In genomic region chr5:142978252-142978651, GRCh38 we compare ENCODE assay signal across 14 cellular contexts.
DNase-seq lines count a peak whose midpoint lies in the region; ATAC-seq, FAIRE-seq and TF ChIP-seq lines count a peak whose summit lies in the region.
"Had no signal": no experiment of that assay in that cellular context is flagged by ENCODE, and none has a peak within 500 bp of the region (broad histone marks: within the 10 kb centered on the region; RNA-seq: fewer than 3 reads in every experiment).

No MANE protein-coding gene starts in this region.

- H3K79me2 ChIP-seq in keratinocyte (ENCODE audit: control insufficient read depth, insufficient read depth, low read length) = no peaks in the 10 kb centered on the region

- no peaks in the 10 kb centered on the region for H3K27me3 Mint-ChIP-seq in activated T-helper 17 cell treated with anti-CD3 and anti-CD28 coated beads, Interleukin-2, amount 50 U/mL, for 72 hours
- H3K27me3 Mint-ChIP-seq: CD4-positive, CD25-positive, alpha-beta regulatory T cell had no signal

- H3K4me2 ChIP-seq in BLaER1 treated with 17β-estradiol and CSF1 and Interleukin-3, amounts not matched to agents 10 nM and 100 nM = peak overlapping the region; percentile 69 to 91 (median 83)
- no peak overlapping the region for H3K4me2 ChIP-seq in keratinocyte (ENCODE audit: control insufficient read depth, extremely low read depth, insufficient read depth, low read depth, low read length)

- peak overlapping the region in 3 of 10 experiments; percentile 2 to 30 (median 2); a peak in 3 of 20 replicates for H3K4me3 ChIP-seq in BLaER1 treated with 17β-estradiol and CSF1 and Interleukin-3, amounts not matched to agents 10 nM and 100 nM
- H3K4me3 ChIP-seq in keratinocyte (ENCODE audit: control insufficient read depth in 2 of 3, extremely low read depth in 1 of 3, insufficient read depth in 2 of 3, low read depth in 1 of 3, low read length in 3 of 3) = no peak overlapping the region
- H3K4me3 ChIP-seq: heart right ventricle, prostate gland, tibial artery had no signal

- H3K27ac Mint-ChIP-seq in activated T-helper 17 cell treated with anti-CD3 and anti-CD28 coated beads, Interleukin-2, amount 50 U/mL, for 72 hours = peak overlapping the region; percentile 58

- H3K9me1 ChIP-seq in keratinocyte (ENCODE audit: control insufficient read depth, extremely low read depth, insufficient read depth, low read length) = no peaks in the 10 kb centered on the region

- dilution Hi-C loops in keratinocyte (cut with MboI; ENCODE audit: extremely low pct_ligation_motif_present, low sequenced_read_pairs) = no loop called here

- peak overlapping the region; percentile 61 for H3K4me3 Mint-ChIP-seq in activated T-helper 17 cell treated with anti-CD3 and anti-CD28 coated beads, Interleukin-2, amount 50 U/mL, for 72 hours
- H3K4me3 Mint-ChIP-seq: CD4-positive, CD25-positive, alpha-beta regulatory T cell had no signal

- peaks cover 23% of the 10 kb centered on the region for H3K4me1 Mint-ChIP-seq in activated T-helper 17 cell treated with anti-CD3 and anti-CD28 coated beads, Interleukin-2, amount 50 U/mL, for 72 hours

- peak overlapping the region; percentile 92 to 99 (median 95) for H3K27ac ChIP-seq in BLaER1 treated with 17β-estradiol and CSF1 and Interleukin-3, amounts not matched to agents 10 nM and 100 nM
- peak overlapping the region; percentile 16 for H3K27ac ChIP-seq in keratinocyte (ENCODE audit: control insufficient read depth, insufficient read depth, low read length)
- H3K27ac ChIP-seq: prostate gland, tibial artery had no signal

- peak overlapping the region; percentile 68 to 85 (median 79); a peak in 21 of 22 replicates for H3K9ac ChIP-seq in BLaER1 treated with 17β-estradiol and CSF1 and Interleukin-3, amounts not matched to agents 10 nM and 100 nM
- H3K9ac ChIP-seq in keratinocyte (ENCODE audit: control insufficient read depth, extremely low read depth, insufficient read depth, low read length) = no peak overlapping the region

- no peaks in the 10 kb centered on the region for H3K36me3 Mint-ChIP-seq in activated T-helper 17 cell treated with anti-CD3 and anti-CD28 coated beads, Interleukin-2, amount 50 U/mL, for 72 hours (ENCODE audit: low read depth)
- H3K36me3 Mint-ChIP-seq: CD4-positive, CD25-positive, alpha-beta regulatory T cell had no signal

- no peaks in the 10 kb centered on the region for H4K20me1 ChIP-seq in BLaER1 treated with 17β-estradiol and CSF1 and Interleukin-3, amounts not matched to agents 10 nM and 100 nM
- H4K20me1 ChIP-seq in keratinocyte (ENCODE audit: control insufficient read depth, extremely low read depth, insufficient read depth, low read length) = no peaks in the 10 kb centered on the region

- peaks cover 0 to 35% (median 22%) of the 10 kb centered on the region in 11 experiments; a peak in 18 of 22 replicates for H3K9me3 ChIP-seq in BLaER1 treated with 17β-estradiol and CSF1 and Interleukin-3, amounts not matched to agents 10 nM and 100 nM (replicated peaks in 1 of 11)
- no peaks in the 10 kb centered on the region for H3K9me3 ChIP-seq in keratinocyte (ENCODE audit: control insufficient read depth, low read depth, low read length)
- H3K9me3 ChIP-seq: heart right ventricle, prostate gland, tibial artery had no signal

- H3K9me3 Mint-ChIP-seq in activated T-helper 17 cell treated with anti-CD3 and anti-CD28 coated beads, Interleukin-2, amount 50 U/mL, for 72 hours = no peaks in the 10 kb centered on the region

- ATAC-seq in GM21381 (IDR thresholded peaks at IDR 0.05; ENCODE audit: unreplicated experiment) = peak; percentile 8
- no peak for ATAC-seq in activated T-helper 17 cell treated with anti-CD3 and anti-CD28 coated beads, Interleukin-2, amount 50 U/mL, for 72 hours (replicated peaks)
- ATAC-seq in GM19324 (IDR thresholded peaks at IDR 0.05; ENCODE audit: low FRiP score, unreplicated experiment) = no peak
- no peak for ATAC-seq in GM18858 (IDR thresholded peaks at IDR 0.05; ENCODE audit: unreplicated experiment)
- ATAC-seq: esophagus mucosa had no signal

- H3K4me1 ChIP-seq in BLaER1 treated with 17β-estradiol and CSF1 and Interleukin-3, amounts not matched to agents 10 nM and 100 nM = peaks cover 76 to 100% (median 96%) of the 10 kb centered on the region in 10 experiments
- peaks cover 52% of the 10 kb centered on the region for H3K4me1 ChIP-seq in keratinocyte (ENCODE audit: control insufficient read depth, extremely low read depth, insufficient read depth, low read length)

- no peak for DNase-seq in keratinocyte (ENCODE audit: low read depth, low spot score)
- DNase-seq in GM19238 (ENCODE audit: insufficient read length, low spot score) = no peak
- DNase-seq in SIG-M5 (lab: John Stamatoyannopoulos, UW) = no peak
- DNase-seq: heart right ventricle, NCI-H82, tibial artery had no signal

- no peak for TF ChIP-seq CTCF in keratinocyte (optimal IDR thresholded peaks at IDR 0.05 in 1 of 3, IDR thresholded peaks at IDR 0.05 in 1 of 3, conservative IDR thresholded peaks at IDR 0.05 in 1 of 3; ENCODE audit: extremely low read depth in 1 of 3, insufficient read depth in 2 of 3, low read length in 3 of 3)

- peaks cover 0 to 40% (median 4%) of the 10 kb centered on the region in 11 experiments; a peak in 10 of 22 replicates for H3K36me3 ChIP-seq in BLaER1 treated with 17β-estradiol and CSF1 and Interleukin-3, amounts not matched to agents 10 nM and 100 nM
- no peaks in the 10 kb centered on the region for H3K36me3 ChIP-seq in keratinocyte (ENCODE audit: control insufficient read depth in 2 of 2, extremely low read depth in 1 of 2, insufficient read depth in 2 of 2, low read length in 2 of 2)
- H3K36me3 ChIP-seq: heart right ventricle, prostate gland, tibial artery had no signal

- no peaks in the 10 kb centered on the region for H3K27me3 ChIP-seq in BLaER1 treated with 17β-estradiol and CSF1 and Interleukin-3, amounts not matched to agents 10 nM and 100 nM
- H3K27me3 ChIP-seq in keratinocyte (ENCODE audit: control insufficient read depth, extremely low read depth, insufficient read depth, low read length) = no peaks in the 10 kb centered on the region
- H3K27me3 ChIP-seq: heart right ventricle, tibial artery had no signal

- FAIRE-seq in keratinocyte (lab: Jason Lieb, UNC) = no peak

- H2AFZ ChIP-seq in keratinocyte (ENCODE audit: control insufficient read depth, low read length) = no peak overlapping the region
